In the genomic region with DNA sequence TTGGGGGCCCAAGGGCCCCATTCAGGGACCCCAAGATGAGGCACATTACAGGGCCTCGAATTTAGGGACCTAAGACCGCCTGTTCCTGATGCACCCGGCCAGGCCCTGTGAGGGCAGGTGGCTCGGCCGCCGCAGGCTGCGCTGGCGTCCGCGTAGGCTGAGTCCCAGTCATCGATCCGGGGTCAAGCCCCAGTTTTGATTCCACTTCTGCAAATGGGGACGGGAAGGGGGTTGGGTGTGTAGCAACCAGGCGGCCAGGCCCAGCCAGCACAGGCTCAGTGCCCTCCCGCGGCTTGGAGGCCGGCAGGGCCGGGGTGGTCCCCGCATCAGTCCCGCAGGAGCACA, we compare ENCODE assay signal across 8 cellular contexts. TPM values are rescaled to one million over a fixed set of nuclear protein-coding genes. Genes with fewer than 3 reads are reported as not detected.
A peak's percentile ranks its signal among the peaks of the same experiment; 100 is the strongest.
DNase-seq lines count a peak whose midpoint lies in the region; ATAC-seq and TF ChIP-seq lines count a peak whose summit lies in the region.

No MANE protein-coding gene starts in this region.

- H2AFZ ChIP-seq in parathyroid adenoma, result peak overlapping the region; percentile 92

- H3K4me3 ChIP-seq in esophagus squamous epithelium, result peak overlapping the region; percentile 50 to 80 (median 63)
- H3K4me3 ChIP-seq in parathyroid adenoma (ENCODE audit: low read depth, low read length), result peak overlapping the region; percentile 74

- TF ChIP-seq CTCF in esophagus squamous epithelium (IDR thresholded peaks at IDR 0.05) (no peak), parathyroid adenoma (IDR thresholded peaks at IDR 0.05) (no peak)

- no peak overlapping the region for H3K9ac ChIP-seq in parathyroid adenoma

- no peak for TF ChIP-seq POLR2A in esophagus squamous epithelium (IDR thresholded peaks at IDR 0.05)

- peaks cover 0 to 13% (median 9%) of the 10 kb centered on the region in 3 donors for H3K4me1 ChIP-seq in esophagus squamous epithelium
- H3K4me1 ChIP-seq in parathyroid adenoma, result no peaks in the 10 kb centered on the region

- H3K79me2 ChIP-seq in parathyroid adenoma, result no peaks in the 10 kb centered on the region

- intact Hi-C loops in esophagus squamous epithelium (cut with DNase I), result no loop called here
- intact Hi-C loops in left colon (cut with DNase I, micrococcal nuclease), result no loop called here

- H3K36me3 ChIP-seq in esophagus squamous epithelium (peaks cover 0 to 17% (median 5%) of the 10 kb centered on the region in 3 donors), parathyroid adenoma (ENCODE audit: control insufficient read depth, insufficient read depth, low read length) (no peaks in the 10 kb centered on the region)

- no peaks in the 10 kb centered on the region for H3K9me3 ChIP-seq in esophagus squamous epithelium
- H3K9me3 ChIP-seq in parathyroid adenoma (ENCODE audit: control insufficient read depth, low read length), result no peaks in the 10 kb centered on the region

- DNase-seq in NOMO-1 (lab: John Stamatoyannopoulos, UW; ENCODE audit: unreplicated experiment in 2 of 2) (peak; percentile 80 to 83), esophagus squamous epithelium (lab: John Stamatoyannopoulos, UW) (no peak), left colon (no peak), mesenteric fat pad (ENCODE audit: low spot score) (no peak), NCI-H2196 (lab: John Stamatoyannopoulos, UW; ENCODE audit: unreplicated experiment) (no peak)

- WGBS in esophagus squamous epithelium, 2 donors, result no CpG with 5 or more reads among the region's 20 CpGs

- peak; percentile 52 for ATAC-seq in GM19455 (IDR thresholded peaks at IDR 0.05; ENCODE audit: unreplicated experiment)
- ATAC-seq in left colon, result no peak
- no peak for ATAC-seq in GM18870 (IDR thresholded peaks at IDR 0.05; ENCODE audit: unreplicated experiment)

- H3K27ac ChIP-seq in esophagus squamous epithelium, result peak overlapping the region; percentile 85 to 88 (median 86)
- peak overlapping the region; percentile 81 for H3K27ac ChIP-seq in parathyroid adenoma

- peak overlapping the region; percentile 74 for H3K4me2 ChIP-seq in parathyroid adenoma (ENCODE audit: low read length)

- H3K27me3 ChIP-seq in esophagus squamous epithelium (no peaks in the 10 kb centered on the region), parathyroid adenoma (ENCODE audit: control insufficient read depth, insufficient read depth, low read length) (no peaks in the 10 kb centered on the region)

RNA-seq across cellular contexts. Expression of a gene that starts 0.3 kb away (rescaled TPM):
- total RNA-seq in esophagus squamous epithelium (10 to 100 TPM in 2 of 4 donors, 1 to 10 TPM in 2; 8.6 to 33.8 (median 12.7) TPM), left colon (10 to 100 TPM; 31.0 to 35.0 TPM), mesenteric fat pad (19.9 TPM)

Comparison
In these comparisons a context has a peak if more than half of its experiments do, and no peak if none do; other contexts are left out.
1. DNase-seq: peak in NOMO-1 (2 of 2); none in esophagus squamous epithelium (single experiment), left colon (0 of 2), mesenteric fat pad (single experiment) and NCI-H2196 (single experiment).